In the genomic region with DNA sequence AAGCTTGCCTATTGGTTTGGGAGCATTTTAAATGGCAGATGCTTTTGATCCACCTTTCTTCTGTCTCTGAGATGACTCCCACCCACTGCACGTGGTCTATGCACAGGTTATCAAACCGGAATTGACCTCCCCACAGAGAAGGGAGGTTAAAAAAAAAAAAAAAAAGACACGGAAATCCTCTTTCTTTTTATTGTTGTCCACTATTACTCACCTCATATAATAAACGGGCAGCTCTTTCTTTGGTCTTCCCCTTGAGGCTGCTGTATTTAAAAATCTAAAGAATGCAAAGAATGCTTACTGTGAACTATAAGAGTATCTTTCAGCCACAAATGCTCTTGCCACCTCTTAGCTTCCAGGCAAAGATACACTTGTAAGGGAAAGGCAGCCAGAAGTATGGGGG, we compare ENCODE assay signal across 13 cellular contexts.
DNase-seq lines count a peak whose midpoint lies in the region; ATAC-seq and TF ChIP-seq lines count a peak whose summit lies in the region.
"Had no signal": no experiment of that assay in that cellular context is flagged by ENCODE, and none has a peak within 500 bp of the region (broad histone marks: within the 10 kb centered on the region; RNA-seq: fewer than 3 reads in every experiment).

No MANE protein-coding gene starts in this region.

- peak overlapping the region; percentile 49 for H3K4me3 Mint-ChIP-seq in HFFc6

- intact Hi-C loops in ovary (cut with DNase I), result no loop called here

- WGBS in ovary, 3 donors, result 4 to 8% (median 7%) methylated on average over 4 of the region's 4 CpGs

- H3K27ac Mint-ChIP-seq in HFFc6, result peak overlapping the region; percentile 60

- no peaks in the 10 kb centered on the region for H3K27me3 ChIP-seq in ovary

- H3K36me3 ChIP-seq in ovary, result no peaks in the 10 kb centered on the region
- H3K36me3 ChIP-seq: thoracic aorta had no signal

- DNase-seq in A172 (ENCODE audit: low spot score), result peak; percentile 81
- DNase-seq in HFFc6, result peak; percentile 60
- DNase-seq in amniotic epithelial cell (ENCODE audit: low read depth), result peak; percentile 64
- peak; percentile 67 for DNase-seq in iris pigment epithelial cell (ENCODE audit: low read depth)
- DNase-seq in NCI-H524 treated with DMSO at 0.1 percent for 48 hours (lab: John Stamatoyannopoulos, UW), result no peak
- no peak for DNase-seq in NCI-H446 treated with DMSO at 0.1 percent for 48 hours (lab: John Stamatoyannopoulos, UW)
- no peak for DNase-seq in ovary
- DNase-seq: AML-193, NCI-H69 had no signal

- no peaks in the 10 kb centered on the region for H3K9me3 ChIP-seq in ovary
- H3K9me3 ChIP-seq: thoracic aorta had no signal

- H3K36me3 Mint-ChIP-seq in HFFc6 (ENCODE audit: low read depth), result peaks cover 4% of the 10 kb centered on the region; the same call in 1 of the 2 replicates

- H3K27me3 Mint-ChIP-seq in HFFc6 (ENCODE audit: insufficient read depth), result no peaks in the 10 kb centered on the region; the same call in 1 of the 2 replicates

- no peaks in the 10 kb centered on the region for H3K4me1 ChIP-seq in ovary (ENCODE audit: insufficient read depth)
- H3K4me1 ChIP-seq: parathyroid adenoma had no signal

- H3K4me3 ChIP-seq in ovary, result no peak overlapping the region
- H3K4me3 ChIP-seq: coronary artery, thoracic aorta had no signal

- no peak for ATAC-seq in GM19463 (IDR thresholded peaks at IDR 0.05; ENCODE audit: unreplicated experiment)

- TF ChIP-seq EP300 in ovary (IDR thresholded peaks at IDR 0.05), result no peak

- TF ChIP-seq CTCF in HFFc6 (IDR thresholded peaks at IDR 0.05), result no peak
- TF ChIP-seq CTCF in ovary (IDR thresholded peaks at IDR 0.05), result no peak

- no peak overlapping the region for H3K27ac ChIP-seq in ovary
- H3K27ac ChIP-seq: coronary artery, parathyroid adenoma, thoracic aorta had no signal

- TF ChIP-seq POLR2A in ovary (IDR thresholded peaks at IDR 0.05), result no peak

- peaks cover 32% of the 10 kb centered on the region for H3K4me1 Mint-ChIP-seq in HFFc6 (ENCODE audit: low read depth)

- no peaks in the 10 kb centered on the region for H3K9me3 Mint-ChIP-seq in HFFc6

Comparison
In these comparisons a context has a peak if more than half of its experiments do, and no peak if none do; other contexts are left out.
1. DNase-seq: peak in A172 (single experiment), HFFc6 (single experiment), amniotic epithelial cell (single experiment) and iris pigment epithelial cell (single experiment); none in NCI-H524 treated with DMSO at 0.1 percent for 48 hours (single experiment), NCI-H446 treated with DMSO at 0.1 percent for 48 hours (single experiment) and ovary (0 of 5).